Comparison of ENCODE assay signal across 1 cellular context in the genomic region with DNA sequence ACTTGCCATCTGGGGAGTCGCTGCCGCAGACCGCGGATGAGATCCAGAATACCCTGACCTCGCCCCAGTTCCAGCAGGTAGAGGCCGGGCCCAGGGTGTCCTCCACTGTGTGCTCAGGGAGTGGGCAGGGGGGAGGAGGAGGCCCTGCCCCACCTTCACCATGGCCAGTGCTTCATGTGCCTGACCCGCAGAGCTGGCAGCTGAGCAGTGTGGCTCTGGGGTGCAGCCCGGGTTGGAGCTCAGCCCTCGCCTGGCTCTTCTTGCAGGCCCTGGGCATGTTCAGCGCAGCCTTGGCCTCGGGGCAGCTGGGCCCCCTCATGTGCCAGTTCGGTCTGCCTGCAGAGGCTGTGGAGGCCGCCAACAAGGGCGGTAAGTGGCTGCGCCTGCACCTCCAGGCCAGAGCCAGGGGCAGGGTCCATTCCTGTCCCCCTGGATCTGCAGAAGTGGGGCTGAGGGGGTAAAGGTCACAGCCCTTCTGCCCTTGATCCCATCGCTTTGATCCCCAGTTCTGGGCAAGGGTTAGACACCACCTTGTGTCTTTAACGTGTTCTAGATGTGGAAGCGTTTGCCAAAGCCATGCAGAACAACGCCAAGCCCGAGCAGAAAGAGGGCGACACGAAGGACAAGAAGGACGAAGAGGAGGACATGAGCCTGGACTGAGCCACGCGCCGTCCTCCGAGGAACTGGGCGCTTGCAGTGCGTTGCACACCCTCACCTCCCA.
TF ChIP-seq lines count a peak whose summit lies in the region.

No MANE protein-coding gene starts in this region.

TF ChIP-seq in HepG2, 621 proteins besides CTCF, POLR2A, EP300 and RAD21 (continued from another document and continues in another):
- TF ChIP-seq, protein P1, sequence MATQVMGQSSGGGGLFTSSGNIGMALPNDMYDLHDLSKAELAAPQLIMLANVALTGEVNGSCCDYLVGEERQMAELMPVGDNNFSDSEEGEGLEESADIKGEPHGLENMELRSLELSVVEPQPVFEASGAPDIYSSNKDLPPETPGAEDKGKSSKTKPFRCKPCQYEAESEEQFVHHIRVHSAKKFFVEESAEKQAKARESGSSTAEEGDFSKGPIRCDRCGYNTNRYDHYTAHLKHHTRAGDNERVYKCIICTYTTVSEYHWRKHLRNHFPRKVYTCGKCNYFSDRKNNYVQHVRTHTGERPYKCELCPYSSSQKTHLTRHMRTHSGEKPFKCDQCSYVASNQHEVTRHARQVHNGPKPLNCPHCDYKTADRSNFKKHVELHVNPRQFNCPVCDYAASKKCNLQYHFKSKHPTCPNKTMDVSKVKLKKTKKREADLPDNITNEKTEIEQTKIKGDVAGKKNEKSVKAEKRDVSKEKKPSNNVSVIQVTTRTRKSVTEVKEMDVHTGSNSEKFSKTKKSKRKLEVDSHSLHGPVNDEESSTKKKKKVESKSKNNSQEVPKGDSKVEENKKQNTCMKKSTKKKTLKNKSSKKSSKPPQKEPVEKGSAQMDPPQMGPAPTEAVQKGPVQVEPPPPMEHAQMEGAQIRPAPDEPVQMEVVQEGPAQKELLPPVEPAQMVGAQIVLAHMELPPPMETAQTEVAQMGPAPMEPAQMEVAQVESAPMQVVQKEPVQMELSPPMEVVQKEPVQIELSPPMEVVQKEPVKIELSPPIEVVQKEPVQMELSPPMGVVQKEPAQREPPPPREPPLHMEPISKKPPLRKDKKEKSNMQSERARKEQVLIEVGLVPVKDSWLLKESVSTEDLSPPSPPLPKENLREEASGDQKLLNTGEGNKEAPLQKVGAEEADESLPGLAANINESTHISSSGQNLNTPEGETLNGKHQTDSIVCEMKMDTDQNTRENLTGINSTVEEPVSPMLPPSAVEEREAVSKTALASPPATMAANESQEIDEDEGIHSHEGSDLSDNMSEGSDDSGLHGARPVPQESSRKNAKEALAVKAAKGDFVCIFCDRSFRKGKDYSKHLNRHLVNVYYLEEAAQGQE (IDR thresholded peaks at IDR 0.05; ENCODE audit: borderline replicate concordance in 1 of 2, low read depth in 1 of 2, low read length in 2 of 2): no peak
- TF ChIP-seq PRMT3 (CRISPR knock-in tag; IDR thresholded peaks at IDR 0.05; ENCODE audit: borderline replicate concordance, low read depth) (no peak), GATAD1 (CRISPR knock-in tag; IDR thresholded peaks at IDR 0.05) (no peak), GPN1 (CRISPR knock-in tag; IDR thresholded peaks at IDR 0.05; ENCODE audit: borderline replicate concordance) (no peak), ZNF703 (CRISPR knock-in tag; IDR thresholded peaks at IDR 0.05; ENCODE audit: borderline replicate concordance) (no peak), ZNF790 (CRISPR knock-in tag; IDR thresholded peaks at IDR 0.05; ENCODE audit: borderline replicate concordance) (no peak), CENPX (CRISPR knock-in tag; IDR thresholded peaks at IDR 0.05) (no peak), MAZ (IDR thresholded peaks at IDR 0.05; ENCODE audit: borderline replicate concordance, low read depth, low read length) (no peak), MAZ (CRISPR knock-in tag; IDR thresholded peaks at IDR 0.05; ENCODE audit: low read depth) (no peak), FOXO1 (CRISPR knock-in tag; IDR thresholded peaks at IDR 0.05) (no peak), PHF21A (CRISPR knock-in tag; IDR thresholded peaks at IDR 0.05) (no peak), KLF16 (CRISPR knock-in tag; IDR thresholded peaks at IDR 0.05) (no peak), ATAD3A (CRISPR knock-in tag; IDR thresholded peaks at IDR 0.05) (0 out of 2 replicates have a peak, but pooled peaks have one; percentile 46), ZSCAN30 (CRISPR knock-in tag; IDR thresholded peaks at IDR 0.05) (no peak), SRSF1 (optimal IDR thresholded peaks at IDR 0.05; ENCODE audit: low read depth, low read length) (no peak), PPARG (CRISPR knock-in tag; conservative IDR thresholded peaks at IDR 0.05) (no peak), ZNF549 (CRISPR knock-in tag; IDR thresholded peaks at IDR 0.05) (no peak), ZNF121 (CRISPR knock-in tag; IDR thresholded peaks at IDR 0.05) (no peak), HMG20A (CRISPR knock-in tag; IDR thresholded peaks at IDR 0.05; ENCODE audit: borderline replicate concordance) (no peak), EEA1 (CRISPR knock-in tag; IDR thresholded peaks at IDR 0.05; ENCODE audit: borderline replicate concordance) (peak; percentile 40; the same call in 1 of the 2 replicates), NR2F6 (IDR thresholded peaks at IDR 0.05) (no peak), NR2F6 (CRISPR knock-in tag; IDR thresholded peaks at IDR 0.05) (peak; percentile 10; the same call in 1 of the 2 replicates), RBAK (CRISPR knock-in tag; IDR thresholded peaks at IDR 0.05) (no peak), DNMT1 (CRISPR knock-in tag; IDR thresholded peaks at IDR 0.05) (peak; percentile 74; the same call in 1 of the 2 replicates), ZNF572 (CRISPR knock-in tag; IDR thresholded peaks at IDR 0.05) (no peak), ZNF776 (CRISPR knock-in tag; IDR thresholded peaks at IDR 0.05) (0 out of 2 replicates have a peak, but pooled peaks have one; percentile 11), ZNF768 (CRISPR knock-in tag; IDR thresholded peaks at IDR 0.05) (peak; percentile 44; the same call in 1 of the 2 replicates)
- TF ChIP-seq, protein P2, sequence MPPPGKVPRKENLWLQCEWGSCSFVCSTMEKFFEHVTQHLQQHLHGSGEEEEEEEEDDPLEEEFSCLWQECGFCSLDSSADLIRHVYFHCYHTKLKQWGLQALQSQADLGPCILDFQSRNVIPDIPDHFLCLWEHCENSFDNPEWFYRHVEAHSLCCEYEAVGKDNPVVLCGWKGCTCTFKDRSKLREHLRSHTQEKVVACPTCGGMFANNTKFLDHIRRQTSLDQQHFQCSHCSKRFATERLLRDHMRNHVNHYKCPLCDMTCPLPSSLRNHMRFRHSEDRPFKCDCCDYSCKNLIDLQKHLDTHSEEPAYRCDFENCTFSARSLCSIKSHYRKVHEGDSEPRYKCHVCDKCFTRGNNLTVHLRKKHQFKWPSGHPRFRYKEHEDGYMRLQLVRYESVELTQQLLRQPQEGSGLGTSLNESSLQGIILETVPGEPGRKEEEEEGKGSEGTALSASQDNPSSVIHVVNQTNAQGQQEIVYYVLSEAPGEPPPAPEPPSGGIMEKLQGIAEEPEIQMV (CRISPR knock-in tag; IDR thresholded peaks at IDR 0.05; ENCODE audit: low read depth): no peak
- TF ChIP-seq, protein P3, sequence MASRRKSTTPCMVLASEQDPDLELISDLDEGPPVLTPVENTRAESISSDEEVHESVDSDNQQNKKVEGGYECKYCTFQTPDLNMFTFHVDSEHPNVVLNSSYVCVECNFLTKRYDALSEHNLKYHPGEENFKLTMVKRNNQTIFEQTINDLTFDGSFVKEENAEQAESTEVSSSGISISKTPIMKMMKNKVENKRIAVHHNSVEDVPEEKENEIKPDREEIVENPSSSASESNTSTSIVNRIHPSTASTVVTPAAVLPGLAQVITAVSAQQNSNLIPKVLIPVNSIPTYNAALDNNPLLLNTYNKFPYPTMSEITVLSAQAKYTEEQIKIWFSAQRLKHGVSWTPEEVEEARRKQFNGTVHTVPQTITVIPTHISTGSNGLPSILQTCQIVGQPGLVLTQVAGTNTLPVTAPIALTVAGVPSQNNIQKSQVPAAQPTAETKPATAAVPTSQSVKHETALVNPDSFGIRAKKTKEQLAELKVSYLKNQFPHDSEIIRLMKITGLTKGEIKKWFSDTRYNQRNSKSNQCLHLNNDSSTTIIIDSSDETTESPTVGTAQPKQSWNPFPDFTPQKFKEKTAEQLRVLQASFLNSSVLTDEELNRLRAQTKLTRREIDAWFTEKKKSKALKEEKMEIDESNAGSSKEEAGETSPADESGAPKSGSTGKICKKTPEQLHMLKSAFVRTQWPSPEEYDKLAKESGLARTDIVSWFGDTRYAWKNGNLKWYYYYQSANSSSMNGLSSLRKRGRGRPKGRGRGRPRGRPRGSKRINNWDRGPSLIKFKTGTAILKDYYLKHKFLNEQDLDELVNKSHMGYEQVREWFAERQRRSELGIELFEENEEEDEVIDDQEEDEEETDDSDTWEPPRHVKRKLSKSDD (CRISPR knock-in tag; IDR thresholded peaks at IDR 0.05; ENCODE audit: low read depth): peak; percentile 45; the same call in 1 of the 2 replicates
- TF ChIP-seq, protein P4, sequence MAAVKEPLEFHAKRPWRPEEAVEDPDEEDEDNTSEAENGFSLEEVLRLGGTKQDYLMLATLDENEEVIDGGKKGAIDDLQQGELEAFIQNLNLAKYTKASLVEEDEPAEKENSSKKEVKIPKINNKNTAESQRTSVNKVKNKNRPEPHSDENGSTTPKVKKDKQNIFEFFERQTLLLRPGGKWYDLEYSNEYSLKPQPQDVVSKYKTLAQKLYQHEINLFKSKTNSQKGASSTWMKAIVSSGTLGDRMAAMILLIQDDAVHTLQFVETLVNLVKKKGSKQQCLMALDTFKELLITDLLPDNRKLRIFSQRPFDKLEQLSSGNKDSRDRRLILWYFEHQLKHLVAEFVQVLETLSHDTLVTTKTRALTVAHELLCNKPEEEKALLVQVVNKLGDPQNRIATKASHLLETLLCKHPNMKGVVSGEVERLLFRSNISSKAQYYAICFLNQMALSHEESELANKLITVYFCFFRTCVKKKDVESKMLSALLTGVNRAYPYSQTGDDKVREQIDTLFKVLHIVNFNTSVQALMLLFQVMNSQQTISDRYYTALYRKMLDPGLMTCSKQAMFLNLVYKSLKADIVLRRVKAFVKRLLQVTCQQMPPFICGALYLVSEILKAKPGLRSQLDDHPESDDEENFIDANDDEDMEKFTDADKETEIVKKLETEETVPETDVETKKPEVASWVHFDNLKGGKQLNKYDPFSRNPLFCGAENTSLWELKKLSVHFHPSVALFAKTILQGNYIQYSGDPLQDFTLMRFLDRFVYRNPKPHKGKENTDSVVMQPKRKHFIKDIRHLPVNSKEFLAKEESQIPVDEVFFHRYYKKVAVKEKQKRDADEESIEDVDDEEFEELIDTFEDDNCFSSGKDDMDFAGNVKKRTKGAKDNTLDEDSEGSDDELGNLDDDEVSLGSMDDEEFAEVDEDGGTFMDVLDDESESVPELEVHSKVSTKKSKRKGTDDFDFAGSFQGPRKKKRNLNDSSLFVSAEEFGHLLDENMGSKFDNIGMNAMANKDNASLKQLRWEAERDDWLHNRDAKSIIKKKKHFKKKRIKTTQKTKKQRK (IDR thresholded peaks at IDR 0.05; ENCODE audit: low read length): no peak
- TF ChIP-seq, protein P5, sequence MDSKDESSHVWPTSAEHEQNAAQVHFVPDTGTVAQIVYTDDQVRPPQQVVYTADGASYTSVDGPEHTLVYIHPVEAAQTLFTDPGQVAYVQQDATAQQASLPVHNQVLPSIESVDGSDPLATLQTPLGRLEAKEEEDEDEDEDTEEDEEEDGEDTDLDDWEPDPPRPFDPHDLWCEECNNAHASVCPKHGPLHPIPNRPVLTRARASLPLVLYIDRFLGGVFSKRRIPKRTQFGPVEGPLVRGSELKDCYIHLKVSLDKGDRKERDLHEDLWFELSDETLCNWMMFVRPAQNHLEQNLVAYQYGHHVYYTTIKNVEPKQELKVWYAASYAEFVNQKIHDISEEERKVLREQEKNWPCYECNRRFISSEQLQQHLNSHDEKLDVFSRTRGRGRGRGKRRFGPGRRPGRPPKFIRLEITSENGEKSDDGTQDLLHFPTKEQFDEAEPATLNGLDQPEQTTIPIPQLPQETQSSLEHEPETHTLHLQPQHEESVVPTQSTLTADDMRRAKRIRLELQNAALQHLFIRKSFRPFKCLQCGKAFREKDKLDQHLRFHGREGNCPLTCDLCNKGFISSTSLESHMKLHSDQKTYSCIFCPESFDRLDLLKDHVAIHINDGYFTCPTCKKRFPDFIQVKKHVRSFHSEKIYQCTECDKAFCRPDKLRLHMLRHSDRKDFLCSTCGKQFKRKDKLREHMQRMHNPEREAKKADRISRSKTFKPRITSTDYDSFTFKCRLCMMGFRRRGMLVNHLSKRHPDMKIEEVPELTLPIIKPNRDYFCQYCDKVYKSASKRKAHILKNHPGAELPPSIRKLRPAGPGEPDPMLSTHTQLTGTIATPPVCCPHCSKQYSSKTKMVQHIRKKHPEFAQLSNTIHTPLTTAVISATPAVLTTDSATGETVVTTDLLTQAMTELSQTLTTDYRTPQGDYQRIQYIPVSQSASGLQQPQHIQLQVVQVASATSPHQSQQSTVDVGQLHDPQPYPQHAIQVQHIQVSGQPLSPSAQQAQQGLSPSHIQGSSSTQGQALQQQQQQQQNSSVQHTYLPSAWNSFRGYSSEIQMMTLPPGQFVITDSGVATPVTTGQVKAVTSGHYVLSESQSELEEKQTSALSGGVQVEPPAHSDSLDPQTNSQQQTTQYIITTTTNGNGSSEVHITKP (CRISPR knock-in tag; IDR thresholded peaks at IDR 0.05; ENCODE audit: low read depth): no peak
- TF ChIP-seq, protein P6, sequence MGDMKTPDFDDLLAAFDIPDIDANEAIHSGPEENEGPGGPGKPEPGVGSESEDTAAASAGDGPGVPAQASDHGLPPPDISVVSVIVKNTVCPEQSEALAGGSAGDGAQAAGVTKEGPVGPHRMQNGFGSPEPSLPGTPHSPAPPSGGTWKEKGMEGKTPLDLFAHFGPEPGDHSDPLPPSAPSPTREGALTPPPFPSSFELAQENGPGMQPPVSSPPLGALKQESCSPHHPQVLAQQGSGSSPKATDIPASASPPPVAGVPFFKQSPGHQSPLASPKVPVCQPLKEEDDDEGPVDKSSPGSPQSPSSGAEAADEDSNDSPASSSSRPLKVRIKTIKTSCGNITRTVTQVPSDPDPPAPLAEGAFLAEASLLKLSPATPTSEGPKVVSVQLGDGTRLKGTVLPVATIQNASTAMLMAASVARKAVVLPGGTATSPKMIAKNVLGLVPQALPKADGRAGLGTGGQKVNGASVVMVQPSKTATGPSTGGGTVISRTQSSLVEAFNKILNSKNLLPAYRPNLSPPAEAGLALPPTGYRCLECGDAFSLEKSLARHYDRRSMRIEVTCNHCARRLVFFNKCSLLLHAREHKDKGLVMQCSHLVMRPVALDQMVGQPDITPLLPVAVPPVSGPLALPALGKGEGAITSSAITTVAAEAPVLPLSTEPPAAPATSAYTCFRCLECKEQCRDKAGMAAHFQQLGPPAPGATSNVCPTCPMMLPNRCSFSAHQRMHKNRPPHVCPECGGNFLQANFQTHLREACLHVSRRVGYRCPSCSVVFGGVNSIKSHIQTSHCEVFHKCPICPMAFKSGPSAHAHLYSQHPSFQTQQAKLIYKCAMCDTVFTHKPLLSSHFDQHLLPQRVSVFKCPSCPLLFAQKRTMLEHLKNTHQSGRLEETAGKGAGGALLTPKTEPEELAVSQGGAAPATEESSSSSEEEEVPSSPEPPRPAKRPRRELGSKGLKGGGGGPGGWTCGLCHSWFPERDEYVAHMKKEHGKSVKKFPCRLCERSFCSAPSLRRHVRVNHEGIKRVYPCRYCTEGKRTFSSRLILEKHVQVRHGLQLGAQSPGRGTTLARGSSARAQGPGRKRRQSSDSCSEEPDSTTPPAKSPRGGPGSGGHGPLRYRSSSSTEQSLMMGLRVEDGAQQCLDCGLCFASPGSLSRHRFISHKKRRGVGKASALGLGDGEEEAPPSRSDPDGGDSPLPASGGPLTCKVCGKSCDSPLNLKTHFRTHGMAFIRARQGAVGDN (CRISPR knock-in tag; IDR thresholded peaks at IDR 0.05): peak; percentile 33; the same call in 1 of the 2 replicates
- TF ChIP-seq, protein P7, sequence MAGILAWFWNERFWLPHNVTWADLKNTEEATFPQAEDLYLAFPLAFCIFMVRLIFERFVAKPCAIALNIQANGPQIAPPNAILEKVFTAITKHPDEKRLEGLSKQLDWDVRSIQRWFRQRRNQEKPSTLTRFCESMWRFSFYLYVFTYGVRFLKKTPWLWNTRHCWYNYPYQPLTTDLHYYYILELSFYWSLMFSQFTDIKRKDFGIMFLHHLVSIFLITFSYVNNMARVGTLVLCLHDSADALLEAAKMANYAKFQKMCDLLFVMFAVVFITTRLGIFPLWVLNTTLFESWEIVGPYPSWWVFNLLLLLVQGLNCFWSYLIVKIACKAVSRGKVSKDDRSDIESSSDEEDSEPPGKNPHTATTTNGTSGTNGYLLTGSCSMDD (CRISPR knock-in tag; IDR thresholded peaks at IDR 0.05): no peak
- TF ChIP-seq, protein P8, sequence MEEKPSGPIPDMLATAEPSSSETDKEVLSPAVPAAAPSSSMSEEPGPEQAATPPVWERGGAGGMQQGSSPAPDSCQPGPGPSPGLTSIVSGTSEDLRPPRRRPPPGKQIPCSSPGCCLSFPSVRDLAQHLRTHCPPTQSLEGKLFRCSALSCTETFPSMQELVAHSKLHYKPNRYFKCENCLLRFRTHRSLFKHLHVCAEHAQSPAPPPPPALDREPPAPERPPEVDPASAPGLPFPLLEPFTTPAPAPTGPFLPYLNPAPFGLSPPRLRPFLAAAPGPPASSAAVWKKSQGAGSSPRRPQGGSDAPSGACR (CRISPR knock-in tag; IDR thresholded peaks at IDR 0.05): no peak
